9 cellular contexts compared by ENCODE assay signal in genomic region chr17:75691371-75692290, GRCh38. TPM values are rescaled to one million over a fixed set of nuclear protein-coding genes. Genes with fewer than 3 reads are reported as not detected.
A peak's percentile ranks its signal among the peaks of the same experiment; 100 is the strongest.
DNase-seq lines count a peak whose midpoint lies in the region; TF ChIP-seq lines count a peak whose summit lies in the region.
"Had no signal": no experiment of that assay in that cellular context is flagged by ENCODE, and none has a peak within 500 bp of the region (broad histone marks: within the 10 kb centered on the region; RNA-seq: fewer than 3 reads in every experiment).

No MANE protein-coding gene starts in this region.

- 47 to 54% methylated on average over 4 to 13 of the region's 13 CpGs for WGBS in transverse colon (ENCODE audit: low coverage in 1 of 2), 2 donors

- intact Hi-C loops in transverse colon (cut with DNase I; ENCODE audit: low total_unique reads): loop anchor here (5.0 kb wide), 1 partner anchor 399 kb away; no protein-coding TSS in a partner anchor

- H3K36me3 ChIP-seq in transverse colon (no peaks in the 10 kb centered on the region), Karpas-422 (ENCODE audit: insufficient read depth, low read length) (peaks cover 6% of the 10 kb centered on the region; the same call in 1 of the 2 replicates)

- peak overlapping the region; percentile 98 for H3K27ac ChIP-seq in angular gyrus (ENCODE audit: low read depth, low read length)
- peak overlapping the region; percentile 7 to 90 (median 52) for H3K27ac ChIP-seq in transverse colon
- no peak overlapping the region for H3K27ac ChIP-seq in Karpas-422 (ENCODE audit: low read length)

- peak overlapping the region; percentile 76 for H3K27ac Mint-ChIP-seq in activated naive CD4-positive, alpha-beta T cell treated with anti-CD3 and anti-CD28 coated beads, Interleukin-2, amount 10 ng/mL, durations not matched to agents 7 days and 5 days

- H3K4me1 ChIP-seq in transverse colon: peaks cover 15 to 78% (median 31%) of the 10 kb centered on the region in 4 donors
- peaks cover 5% of the 10 kb centered on the region; the same call in 1 of the 2 replicates for H3K4me1 ChIP-seq in Karpas-422 (ENCODE audit: low read length)

- in situ Hi-C loops in transverse colon (cut with MboI; ENCODE audit: low pct_ligation_motif_present in 1 of 4, low pct_unique_long_range_greater_than_20kb in 1 of 4, low sequenced_read_pairs in 3 of 4): no loop called here

- no peak for TF ChIP-seq POLR2A in transverse colon (IDR thresholded peaks at IDR 0.05)
- no peak for TF ChIP-seq POLR2A in erythroblast (IDR thresholded peaks at IDR 0.05; ENCODE audit: low read length)

- CTCF ChIA-PET in activated naive CD4-positive, alpha-beta T cell treated with anti-CD3 and anti-CD28 coated beads, Interleukin-2, amount 10 ng/mL, durations not matched to agents 7 days and 5 days (lab: Charles Lee): interaction anchor here (1.0 to 13.3 kb wide), 4 partner anchors 16 to 62 kb away, joined by 4 to 86 read pairs (median 5); no protein-coding TSS in a partner anchor

- no peaks in the 10 kb centered on the region for H3K27me3 Mint-ChIP-seq in activated naive CD4-positive, alpha-beta T cell treated with anti-CD3 and anti-CD28 coated beads, Interleukin-2, amount 10 ng/mL, durations not matched to agents 7 days and 5 days

- H3K27me3 ChIP-seq in transverse colon (no peaks in the 10 kb centered on the region), Karpas-422 (ENCODE audit: low read length) (no peaks in the 10 kb centered on the region)

- TF ChIP-seq CTCF in transverse colon (IDR thresholded peaks at IDR 0.05): no peak

- H3K9me3 Mint-ChIP-seq in activated naive CD4-positive, alpha-beta T cell treated with anti-CD3 and anti-CD28 coated beads, Interleukin-2, amount 10 ng/mL, durations not matched to agents 7 days and 5 days: no peaks in the 10 kb centered on the region

- peaks cover 58% of the 10 kb centered on the region for H3K79me2 ChIP-seq in Karpas-422 (ENCODE audit: low read length)

- TF ChIP-seq EP300 in transverse colon (IDR thresholded peaks at IDR 0.05; ENCODE audit: low read depth): no peak

- no peak overlapping the region for H2AFZ ChIP-seq in Karpas-422 (ENCODE audit: low read length)

- no peaks in the 10 kb centered on the region for H3K9me2 ChIP-seq in Karpas-422 (replicated peaks; ENCODE audit: insufficient read depth, low read length)

- peaks cover 53% of the 10 kb centered on the region for H3K4me1 Mint-ChIP-seq in activated naive CD4-positive, alpha-beta T cell treated with anti-CD3 and anti-CD28 coated beads, Interleukin-2, amount 10 ng/mL, durations not matched to agents 7 days and 5 days

- H4K20me1 ChIP-seq in Karpas-422 (ENCODE audit: insufficient read depth, low read depth, low read length): peaks cover 10% of the 10 kb centered on the region; the same call in 1 of the 2 replicates

- no peak overlapping the region for H3K4me3 Mint-ChIP-seq in activated naive CD4-positive, alpha-beta T cell treated with anti-CD3 and anti-CD28 coated beads, Interleukin-2, amount 10 ng/mL, durations not matched to agents 7 days and 5 days

- H3K9me3 ChIP-seq in transverse colon: no peaks in the 10 kb centered on the region
- H3K9me3 ChIP-seq in Karpas-422 (ENCODE audit: low read length): no peaks in the 10 kb centered on the region

- H3K36me3 Mint-ChIP-seq in activated naive CD4-positive, alpha-beta T cell treated with anti-CD3 and anti-CD28 coated beads, Interleukin-2, amount 10 ng/mL, durations not matched to agents 7 days and 5 days: peaks cover 37% of the 10 kb centered on the region

- H3K4me2 ChIP-seq in Karpas-422 (ENCODE audit: low read depth, low read length, poor library complexity, severe bottlenecking): no peak overlapping the region

- peak; percentile 56 for DNase-seq in activated naive CD4-positive, alpha-beta T cell treated with anti-CD3 and anti-CD28 coated beads, Interleukin-2, amount 10 ng/mL, durations not matched to agents 7 days and 5 days
- no peak for DNase-seq in activated naive CD4-positive, alpha-beta T cell treated with Interleukin-2 at 50 U/mL for 16 hours
- DNase-seq in myocyte (ENCODE audit: low read depth) (peak; percentile 56), transverse colon (no peak), COR-L47 (lab: John Stamatoyannopoulos, UW) (no peak), Karpas-422 (no peak), erythroblast (lab: John Stamatoyannopoulos, UW) (no peak)
- DNase-seq: DMS153 had no signal

- no peak overlapping the region for H3K9ac ChIP-seq in Karpas-422 (ENCODE audit: low read length)

- H3K4me3 ChIP-seq in transverse colon: no peak overlapping the region
- H3K4me3 ChIP-seq in Karpas-422 (ENCODE audit: low read length): no peak overlapping the region

RNA-seq across cellular contexts. Expression of gene SAP30BP, which starts 24.5 kb away (rescaled TPM):
- total RNA-seq in myocyte (34.3 and 47.4 TPM in 2 replicates), transverse colon (10 to 100 TPM; 49.0 to 83.8 (median 71.4) TPM)
- 76.6 TPM for polyA plus RNA-seq in myocyte (2012)
- 26.5 and 49.2 TPM in 2 replicates for total RNA-seq in Karpas-422 (2014; rRNA removed; shearing (Covaris generic); ENCODE audit: low replicate concordance)

RNA-seq across cellular contexts. Expression of gene RECQL5, which starts 24.7 kb away (rescaled TPM):
- 19.9 and 20.7 TPM in 2 replicates for total RNA-seq in myocyte
- polyA plus RNA-seq in myocyte (2012): 23.7 TPM
- total RNA-seq in transverse colon: 100 to 1,000 TPM in 2 of 4 donors, 10 to 100 TPM in 2; 25.1 to 129 (median 80.3) TPM
- total RNA-seq in Karpas-422 (2014; rRNA removed; shearing (Covaris generic); ENCODE audit: low replicate concordance): 29.4 and 68.7 TPM in 2 replicates

RNA-seq across cellular contexts. Expression of gene ITGB4, which starts 29.6 kb away (rescaled TPM):
- total RNA-seq in myocyte (0.13 TPM in 1 of 2 replicates, not detected in the other), transverse colon (100 to 1,000 TPM; 196 to 323 (median 229) TPM)
- polyA plus RNA-seq in myocyte (2012): 1.5 TPM
- total RNA-seq in Karpas-422 (2014; rRNA removed; shearing (Covaris generic); ENCODE audit: low replicate concordance): 0.11 and 0.19 TPM in 2 replicates

RNA-seq across cellular contexts. Expression of gene SMIM5, which starts 58.4 kb away (rescaled TPM):
- total RNA-seq in myocyte (1.8 and 4.4 TPM in 2 replicates), transverse colon (10 to 100 TPM in 3 of 4 donors, not detected in 1; 31.3 to 71.4 (median 50.0) TPM)
- polyA plus RNA-seq in myocyte (2012): 2.0 TPM
- total RNA-seq in Karpas-422 (2014; rRNA removed; shearing (Covaris generic); ENCODE audit: low replicate concordance): not detected in 2 replicates

Comparison
In these comparisons a context has a peak if more than half of its experiments do, and no peak if none do; other contexts are left out.
1. DNase-seq: peak in activated naive CD4-positive, alpha-beta T cell treated with anti-CD3 and anti-CD28 coated beads, Interleukin-2, amount 10 ng/mL, durations not matched to agents 7 days and 5 days (single experiment) and myocyte (single experiment); none in activated naive CD4-positive, alpha-beta T cell treated with Interleukin-2 at 50 U/mL for 16 hours (single experiment), transverse colon (single experiment), COR-L47 (single experiment), Karpas-422 (single experiment) and erythroblast (0 of 2).
2. RNA of gene ITGB4, which starts 29.6 kb away (total RNA-seq): 196 to 323 TPM in transverse colon; 0.11 to 0.19 TPM in Karpas-422 and 0.13 TPM in myocyte; every median in the first group is over 100 times any median in the second.